1 cellular context compared by ENCODE assay signal in the genomic region with DNA sequence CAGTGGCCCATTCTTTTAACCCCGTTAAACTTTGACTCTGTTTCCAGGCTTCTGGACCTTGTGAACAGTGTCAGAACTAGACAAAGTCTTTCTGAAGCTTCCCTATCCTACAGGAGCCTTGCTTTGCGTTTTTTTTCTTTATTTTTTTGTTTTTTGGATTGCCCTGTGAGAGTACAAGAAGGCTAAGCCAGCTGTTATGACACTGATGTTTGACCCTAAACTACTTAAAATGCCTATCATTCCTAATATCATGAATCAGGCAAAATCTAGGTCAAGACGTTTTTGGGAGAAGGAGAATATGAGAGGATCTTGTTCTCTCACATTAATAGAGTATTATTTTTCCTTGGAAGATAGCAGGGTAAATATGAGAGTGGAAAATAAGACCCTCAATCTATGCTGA.
TF ChIP-seq lines count a peak whose summit lies in the region.

No MANE protein-coding gene starts in this region.

TF ChIP-seq in GM23338, 12 proteins besides CTCF, POLR2A, EP300 and RAD21 (continued from another document):
- no peak for TF ChIP-seq NANOG (IDR thresholded peaks at IDR 0.05; ENCODE audit: borderline replicate concordance)
- TF ChIP-seq, protein P1, sequence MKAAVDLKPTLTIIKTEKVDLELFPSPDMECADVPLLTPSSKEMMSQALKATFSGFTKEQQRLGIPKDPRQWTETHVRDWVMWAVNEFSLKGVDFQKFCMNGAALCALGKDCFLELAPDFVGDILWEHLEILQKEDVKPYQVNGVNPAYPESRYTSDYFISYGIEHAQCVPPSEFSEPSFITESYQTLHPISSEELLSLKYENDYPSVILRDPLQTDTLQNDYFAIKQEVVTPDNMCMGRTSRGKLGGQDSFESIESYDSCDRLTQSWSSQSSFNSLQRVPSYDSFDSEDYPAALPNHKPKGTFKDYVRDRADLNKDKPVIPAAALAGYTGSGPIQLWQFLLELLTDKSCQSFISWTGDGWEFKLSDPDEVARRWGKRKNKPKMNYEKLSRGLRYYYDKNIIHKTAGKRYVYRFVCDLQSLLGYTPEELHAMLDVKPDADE (IDR thresholded peaks at IDR 0.05) = no peak
- no peak for TF ChIP-seq EZH2phosphoT487 (IDR thresholded peaks at IDR 0.05; ENCODE audit: unreplicated experiment)
- TF ChIP-seq, protein P2, sequence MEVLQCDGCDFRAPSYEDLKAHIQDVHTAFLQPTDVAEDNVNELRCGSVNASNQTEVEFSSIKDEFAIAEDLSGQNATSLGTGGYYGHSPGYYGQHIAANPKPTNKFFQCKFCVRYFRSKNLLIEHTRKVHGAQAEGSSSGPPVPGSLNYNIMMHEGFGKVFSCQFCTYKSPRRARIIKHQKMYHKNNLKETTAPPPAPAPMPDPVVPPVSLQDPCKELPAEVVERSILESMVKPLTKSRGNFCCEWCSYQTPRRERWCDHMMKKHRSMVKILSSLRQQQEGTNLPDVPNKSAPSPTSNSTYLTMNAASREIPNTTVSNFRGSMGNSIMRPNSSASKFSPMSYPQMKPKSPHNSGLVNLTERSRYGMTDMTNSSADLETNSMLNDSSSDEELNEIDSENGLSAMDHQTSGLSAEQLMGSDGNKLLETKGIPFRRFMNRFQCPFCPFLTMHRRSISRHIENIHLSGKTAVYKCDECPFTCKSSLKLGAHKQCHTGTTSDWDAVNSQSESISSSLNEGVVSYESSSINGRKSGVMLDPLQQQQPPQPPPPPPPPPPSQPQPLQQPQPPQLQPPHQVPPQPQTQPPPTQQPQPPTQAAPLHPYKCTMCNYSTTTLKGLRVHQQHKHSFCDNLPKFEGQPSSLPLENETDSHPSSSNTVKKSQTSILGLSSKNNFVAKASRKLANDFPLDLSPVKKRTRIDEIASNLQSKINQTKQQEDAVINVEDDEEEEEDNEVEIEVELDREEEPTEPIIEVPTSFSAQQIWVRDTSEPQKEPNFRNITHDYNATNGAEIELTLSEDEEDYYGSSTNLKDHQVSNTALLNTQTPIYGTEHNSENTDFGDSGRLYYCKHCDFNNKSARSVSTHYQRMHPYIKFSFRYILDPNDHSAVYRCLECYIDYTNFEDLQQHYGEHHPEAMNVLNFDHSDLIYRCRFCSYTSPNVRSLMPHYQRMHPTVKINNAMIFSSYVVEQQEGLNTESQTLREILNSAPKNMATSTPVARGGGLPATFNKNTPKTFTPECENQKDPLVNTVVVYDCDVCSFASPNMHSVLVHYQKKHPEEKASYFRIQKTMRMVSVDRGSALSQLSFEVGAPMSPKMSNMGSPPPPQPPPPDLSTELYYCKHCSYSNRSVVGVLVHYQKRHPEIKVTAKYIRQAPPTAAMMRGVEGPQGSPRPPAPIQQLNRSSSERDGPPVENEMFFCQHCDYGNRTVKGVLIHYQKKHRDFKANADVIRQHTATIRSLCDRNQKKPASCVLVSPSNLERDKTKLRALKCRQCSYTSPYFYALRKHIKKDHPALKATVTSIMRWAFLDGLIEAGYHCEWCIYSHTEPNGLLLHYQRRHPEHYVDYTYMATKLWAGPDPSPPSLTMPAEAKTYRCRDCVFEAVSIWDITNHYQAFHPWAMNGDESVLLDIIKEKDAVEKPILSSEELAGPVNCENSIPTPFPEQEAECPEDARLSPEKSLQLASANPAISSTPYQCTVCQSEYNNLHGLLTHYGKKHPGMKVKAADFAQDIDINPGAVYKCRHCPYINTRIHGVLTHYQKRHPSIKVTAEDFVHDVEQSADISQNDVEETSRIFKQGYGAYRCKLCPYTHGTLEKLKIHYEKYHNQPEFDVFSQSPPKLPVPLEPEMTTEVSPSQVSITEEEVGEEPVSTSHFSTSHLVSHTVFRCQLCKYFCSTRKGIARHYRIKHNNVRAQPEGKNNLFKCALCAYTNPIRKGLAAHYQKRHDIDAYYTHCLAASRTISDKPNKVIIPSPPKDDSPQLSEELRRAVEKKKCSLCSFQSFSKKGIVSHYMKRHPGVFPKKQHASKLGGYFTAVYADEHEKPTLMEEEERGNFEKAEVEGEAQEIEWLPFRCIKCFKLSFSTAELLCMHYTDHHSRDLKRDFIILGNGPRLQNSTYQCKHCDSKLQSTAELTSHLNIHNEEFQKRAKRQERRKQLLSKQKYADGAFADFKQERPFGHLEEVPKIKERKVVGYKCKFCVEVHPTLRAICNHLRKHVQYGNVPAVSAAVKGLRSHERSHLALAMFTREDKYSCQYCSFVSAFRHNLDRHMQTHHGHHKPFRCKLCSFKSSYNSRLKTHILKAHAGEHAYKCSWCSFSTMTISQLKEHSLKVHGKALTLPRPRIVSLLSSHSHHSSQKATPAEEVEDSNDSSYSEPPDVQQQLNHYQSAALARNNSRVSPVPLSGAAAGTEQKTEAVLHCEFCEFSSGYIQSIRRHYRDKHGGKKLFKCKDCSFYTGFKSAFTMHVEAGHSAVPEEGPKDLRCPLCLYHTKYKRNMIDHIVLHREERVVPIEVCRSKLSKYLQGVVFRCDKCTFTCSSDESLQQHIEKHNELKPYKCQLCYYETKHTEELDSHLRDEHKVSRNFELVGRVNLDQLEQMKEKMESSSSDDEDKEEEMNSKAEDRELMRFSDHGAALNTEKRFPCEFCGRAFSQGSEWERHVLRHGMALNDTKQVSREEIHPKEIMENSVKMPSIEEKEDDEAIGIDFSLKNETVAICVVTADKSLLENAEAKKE (CRISPR knock-in tag; IDR thresholded peaks at IDR 0.05) = no peak
- no peak for TF ChIP-seq STAT1 (IDR thresholded peaks at IDR 0.05; ENCODE audit: unreplicated experiment)
